In the genomic region with DNA sequence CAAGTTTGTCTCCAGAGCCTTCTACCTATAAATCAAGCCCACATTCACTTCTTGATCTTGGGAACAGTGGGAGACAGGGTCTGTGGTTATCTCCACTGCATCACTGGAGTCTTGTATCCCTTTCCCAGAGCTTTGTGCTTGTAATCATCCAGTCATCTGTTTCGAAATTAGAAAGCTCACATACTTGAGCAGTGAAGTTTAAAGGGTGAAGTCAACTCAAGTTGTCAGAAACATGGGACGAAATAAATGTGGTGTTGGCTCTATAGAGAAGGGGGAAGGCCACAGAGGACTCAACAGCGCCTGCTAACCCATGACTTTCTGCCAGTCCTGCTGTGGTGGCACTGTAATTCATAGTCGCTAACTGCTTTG, we compare ENCODE assay signal across 19 cellular contexts.
DNase-seq lines count a peak whose midpoint lies in the region; ATAC-seq and TF ChIP-seq lines count a peak whose summit lies in the region.
"Had no signal": no experiment of that assay in that cellular context is flagged by ENCODE, and none has a peak within 500 bp of the region (broad histone marks: within the 10 kb centered on the region; RNA-seq: fewer than 3 reads in every experiment).

No MANE protein-coding gene starts in this region.

- no peak overlapping the region for H2AK5ac ChIP-seq in mesenchymal stem cell (ENCODE audit: low read length, severe bottlenecking)

- DNase-seq in cardiac septum (ENCODE audit: low spot score) (peak; percentile 26), left cardiac atrium (no peak), choroid plexus epithelial cell (ENCODE audit: low read depth) (peak; percentile 90), mesenchymal stem cell (peak; percentile 91), SW480 (ENCODE audit: low spot score) (no peak), NCI-H345 treated with DMSO at 0.1 percent for 48 hours (lab: John Stamatoyannopoulos, UW; ENCODE audit: unreplicated experiment) (no peak)
- no peak for DNase-seq in activated CD4-positive, CD25-positive, alpha-beta regulatory T cell (lab: John Stamatoyannopoulos, UW)
- DNase-seq: activated B cell treated with CpG ODN at 0.5 μM for 24 hours; Calu3; effector CD4-positive, alpha-beta T cell; left colon; naive thymus-derived CD8-positive, alpha-beta T cell; NCI-H187; NCI-H526 treated with DMSO at 0.1 percent for 48 hours had no signal

- no peak overlapping the region for H3K4me2 ChIP-seq in mesenchymal stem cell (ENCODE audit: low read length, poor library complexity, severe bottlenecking)
- H3K4me2 ChIP-seq: A549, KMS-11 had no signal

- H3K9ac ChIP-seq in mesenchymal stem cell (ENCODE audit: low read length) = no peak overlapping the region
- H3K9ac ChIP-seq: KMS-11 had no signal

- H3K36me3 ChIP-seq in mesenchymal stem cell (ENCODE audit: control insufficient read depth in 1 of 2, insufficient read depth in 2 of 2, low read depth in 1 of 2, low read length in 2 of 2) = peaks cover 3 to 75% of the 10 kb centered on the region in 2 experiments

- no peak overlapping the region for H2BK120ac ChIP-seq in mesenchymal stem cell (ENCODE audit: low read depth, low read length)

- H3K14ac ChIP-seq in mesenchymal stem cell (ENCODE audit: low read length in 2 of 2) = no peak overlapping the region

- no peak overlapping the region for H3K4ac ChIP-seq in mesenchymal stem cell (ENCODE audit: low read depth in 1 of 2, low read length in 2 of 2)

- no peak overlapping the region for H4K8ac ChIP-seq in mesenchymal stem cell (ENCODE audit: low read length)

- ATAC-seq in left cardiac atrium (no peak), GM18868 (IDR thresholded peaks at IDR 0.05; ENCODE audit: unreplicated experiment) (no peak)
- ATAC-seq: A549, left colon, Panc1, sciatic nerve had no signal

- no peaks in the 10 kb centered on the region for H3K27me3 ChIP-seq in mesenchymal stem cell (ENCODE audit: control insufficient read depth in 1 of 2, insufficient read depth in 1 of 2, low read length in 2 of 2)

- H3K27ac ChIP-seq in mesenchymal stem cell (ENCODE audit: low read length, poor library complexity, severe bottlenecking) = peak overlapping the region; percentile 7
- H3K27ac ChIP-seq: KMS-11 had no signal

- H2BK12ac ChIP-seq in mesenchymal stem cell (ENCODE audit: low read length in 2 of 2) = peak overlapping the region in 1 of 2 experiments; percentile 15

- intact Hi-C loops in cardiac septum (cut with DNase I) (no loop called here), left cardiac atrium (cut with DNase I) (no loop called here)

- 77% methylated on average over 3 of the region's 4 CpGs for WGBS in mesenchymal stem cell

- no peak overlapping the region for H2BK15ac ChIP-seq in mesenchymal stem cell (ENCODE audit: low read depth, poor library complexity, severe bottlenecking)

- H3K4me1 ChIP-seq in mesenchymal stem cell (ENCODE audit: control insufficient read depth, insufficient read depth, low read depth, low read length) = peaks cover 8% of the 10 kb centered on the region

- no peak overlapping the region for H2BK5ac ChIP-seq in mesenchymal stem cell (ENCODE audit: low read depth, low read length, poor library complexity, severe bottlenecking)

- H4K91ac ChIP-seq in mesenchymal stem cell (ENCODE audit: low read length) = no peak overlapping the region

- no peak overlapping the region for H3K4me3 ChIP-seq in choroid plexus epithelial cell (ENCODE audit: low read depth, low read length)
- H3K4me3 ChIP-seq in mesenchymal stem cell (ENCODE audit: insufficient read depth in 1 of 2, low read depth in 1 of 2, low read length in 2 of 2) = peak overlapping the region in 1 of 2 experiments; percentile 10
- H3K4me3 ChIP-seq: A549 had no signal

- H3K23ac ChIP-seq in mesenchymal stem cell (ENCODE audit: low read length in 2 of 2) = no peak overlapping the region

- no peak for TF ChIP-seq CTCF in choroid plexus epithelial cell (conservative IDR thresholded peaks at IDR 0.05; ENCODE audit: low read depth, low read length)

- H3K18ac ChIP-seq in mesenchymal stem cell (ENCODE audit: low read depth in 1 of 2, low read length in 2 of 2) = no peak overlapping the region

- H3K9me3 ChIP-seq in mesenchymal stem cell (ENCODE audit: control insufficient read depth, low read length) = no peaks in the 10 kb centered on the region
- H3K9me3 ChIP-seq: A549 had no signal

- no peak overlapping the region for H2AFZ ChIP-seq in mesenchymal stem cell (ENCODE audit: low read depth, low read length)

- peaks cover 13% of the 10 kb centered on the region for H3K79me1 ChIP-seq in mesenchymal stem cell (replicated peaks; ENCODE audit: low read length, poor library complexity, severe bottlenecking)

Comparison
In these comparisons a context has a peak if more than half of its experiments do, and no peak if none do; other contexts are left out.
1. DNase-seq: peak in cardiac septum (single experiment), choroid plexus epithelial cell (single experiment) and mesenchymal stem cell (single experiment); none in left cardiac atrium (single experiment), SW480 (single experiment), NCI-H345 treated with DMSO at 0.1 percent for 48 hours (single experiment) and activated CD4-positive, CD25-positive, alpha-beta regulatory T cell (0 of 4).